ENCODE assay signal across 13 cellular contexts in genomic region chr6:1821188-1822183, GRCh38.
DNase-seq lines count a peak whose midpoint lies in the region; ATAC-seq, FAIRE-seq and TF ChIP-seq lines count a peak whose summit lies in the region.
"Had no signal": no experiment of that assay in that cellular context is flagged by ENCODE, and none has a peak within 500 bp of the region (broad histone marks: within the 10 kb centered on the region; RNA-seq: fewer than 3 reads in every experiment).

No MANE protein-coding gene starts in this region.

- POLR2A ChIA-PET in A673 (lab: Charles Lee; ENCODE audit: low non-redundant PET) = no interaction called here
- POLR2A ChIA-PET in CD8-positive, alpha-beta T cell (lab: Charles Lee) = no interaction called here

- CTCF ChIA-PET in A673 (lab: Charles Lee) = no interaction called here
- CTCF ChIA-PET in CD8-positive, alpha-beta T cell (lab: Charles Lee) = interaction anchor here (0.6 to 1.0 kb wide), 2 partner anchors 25 to 928 kb away, joined by 3 read pairs; no protein-coding TSS in a partner anchor

- peak; percentile 25 for DNase-seq in A673 (ENCODE audit: low spot score)
- no peak for DNase-seq in GM12891 (ENCODE audit: insufficient read length, low spot score)
- DNase-seq in SHP77 treated with DMSO at 0.1 percent for 48 hours (lab: John Stamatoyannopoulos, UW) = peak; percentile 44
- DNase-seq in glomerular endothelial cell (ENCODE audit: extremely low read depth, low read depth, low spot score) = peak; percentile 82
- no peak for DNase-seq in activated naive CD4-positive, alpha-beta T cell treated with Interleukin-2 at 50 U/mL for 16 hours
- no peak for DNase-seq in CD8-positive, alpha-beta T cell
- DNase-seq: activated CD4-positive, alpha-beta T cell treated with anti-CD3 and anti-CD28 coated beads, Interleukin-2, amount 50 U/mL, for 4 hours; COR-L47; mucosa of descending colon had no signal

- H3K4me3 ChIP-seq in A673 (ENCODE audit: low read depth, low read length, poor library complexity, severe bottlenecking) = peak overlapping the region; percentile 32
- no peak overlapping the region for H3K4me3 ChIP-seq in CD8-positive, alpha-beta T cell (ENCODE audit: low read depth, low read length)
- H3K4me3 ChIP-seq: mucosa of descending colon had no signal

- H3K4me1 ChIP-seq in A673 (ENCODE audit: insufficient read depth, low read length, poor library complexity, severe bottlenecking) = peaks cover 6% of the 10 kb centered on the region
- H3K4me1 ChIP-seq in CD8-positive, alpha-beta T cell (ENCODE audit: insufficient read depth, low read length) = no peaks in the 10 kb centered on the region

- no peak overlapping the region for H3K27ac Mint-ChIP-seq in CD8-positive, alpha-beta T cell
- H3K27ac Mint-ChIP-seq: dendritic cell treated with granulocyte-macrophage colony-stimulating factor and Interleukin-4, amounts not matched to agents 40 ng/mL and 50 ng/mL, for 4 days had no signal

- H3K27me3 ChIP-seq in A673 (replicated peaks; ENCODE audit: insufficient read depth, low read depth, low read length, poor library complexity) = no peaks in the 10 kb centered on the region
- no peaks in the 10 kb centered on the region for H3K27me3 ChIP-seq in CD8-positive, alpha-beta T cell (ENCODE audit: insufficient read depth, low read length)

- FAIRE-seq in GM12891 (lab: Jason Lieb, UNC) = peak; percentile 57

- H3K9me3 Mint-ChIP-seq in CD8-positive, alpha-beta T cell = no peaks in the 10 kb centered on the region
- H3K9me3 Mint-ChIP-seq: dendritic cell treated with granulocyte-macrophage colony-stimulating factor and Interleukin-4, amounts not matched to agents 40 ng/mL and 50 ng/mL, for 4 days had no signal

- no TSS peak for BruUV-seq in A673 (replicated peaks; lab: Mats Ljungman, UMichigan)

- TF ChIP-seq CTCF in A673 (conservative IDR thresholded peaks at IDR 0.05; ENCODE audit: low read depth, low read length) = no peak
- no peak for TF ChIP-seq CTCF in CD8-positive, alpha-beta T cell (IDR thresholded peaks at IDR 0.05)

- H3K9me3 ChIP-seq in A673 (ENCODE audit: low read depth, low read length, poor library complexity, severe bottlenecking) = no peaks in the 10 kb centered on the region
- no peaks in the 10 kb centered on the region for H3K9me3 ChIP-seq in CD8-positive, alpha-beta T cell (ENCODE audit: low read length)
- H3K9me3 ChIP-seq: mucosa of descending colon had no signal

- intact Hi-C loops in A673 (cut with micrococcal nuclease; ENCODE audit: unreplicated experiment) = no loop called here
- intact Hi-C loops in CD8-positive, alpha-beta T cell (cut with DNase I, micrococcal nuclease) = no loop called here

- H3K36me3 Mint-ChIP-seq in CD8-positive, alpha-beta T cell = no peaks in the 10 kb centered on the region

- no peaks in the 10 kb centered on the region for H3K27me3 Mint-ChIP-seq in CD8-positive, alpha-beta T cell (ENCODE audit: low read depth)
- H3K27me3 Mint-ChIP-seq: dendritic cell treated with granulocyte-macrophage colony-stimulating factor and Interleukin-4, amounts not matched to agents 40 ng/mL and 50 ng/mL, for 4 days had no signal

- ATAC-seq in HG03520 (IDR thresholded peaks at IDR 0.05; ENCODE audit: unreplicated experiment) (no peak), HG02798 (IDR thresholded peaks at IDR 0.05; ENCODE audit: poor library complexity, unreplicated experiment) (no peak)
- no peak for ATAC-seq in CD8-positive, alpha-beta T cell
- ATAC-seq: mucosa of descending colon had no signal

- no peak overlapping the region for H3K4me3 Mint-ChIP-seq in CD8-positive, alpha-beta T cell
- H3K4me3 Mint-ChIP-seq: dendritic cell treated with granulocyte-macrophage colony-stimulating factor and Interleukin-4, amounts not matched to agents 40 ng/mL and 50 ng/mL, for 4 days had no signal

- peaks cover 2% of the 10 kb centered on the region for H3K4me1 Mint-ChIP-seq in CD8-positive, alpha-beta T cell (ENCODE audit: low read depth)

- H3K27ac ChIP-seq in A673 (ENCODE audit: low read depth, low read length, poor library complexity, severe bottlenecking) = peak overlapping the region; percentile 51
- no peak overlapping the region for H3K27ac ChIP-seq in CD8-positive, alpha-beta T cell (ENCODE audit: low read depth, low read length)
- H3K27ac ChIP-seq: HL-60 had no signal

- H3K36me3 ChIP-seq in A673 (ENCODE audit: insufficient read depth, low read length, poor library complexity, severe bottlenecking) = no peaks in the 10 kb centered on the region
- no peaks in the 10 kb centered on the region for H3K36me3 ChIP-seq in CD8-positive, alpha-beta T cell (ENCODE audit: insufficient read depth, low read length)

- TF ChIP-seq POLR2A in GM12891 (IDR thresholded peaks at IDR 0.05; ENCODE audit: low read depth, low read length) = no peak

TF ChIP-seq in GM12891, 5 proteins besides CTCF, POLR2A, EP300 and RAD21:
- TF ChIP-seq POLR2AphosphoS5 (IDR thresholded peaks at IDR 0.05; ENCODE audit: low read depth, low read length) (no peak), POU2F2 (IDR thresholded peaks at IDR 0.05; ENCODE audit: low read depth, low read length) (0 out of 2 replicates have a peak, but pooled peaks have one; percentile 49)
TF ChIP-seq in GM12891: peak in this region for 1.

Comparison
In these comparisons a context has a peak if more than half of its experiments do, and no peak if none do; other contexts are left out.
1. DNase-seq: peak in A673 (single experiment), SHP77 treated with DMSO at 0.1 percent for 48 hours (single experiment) and glomerular endothelial cell (single experiment); none in GM12891 (single experiment), activated naive CD4-positive, alpha-beta T cell treated with Interleukin-2 at 50 U/mL for 16 hours (single experiment) and CD8-positive, alpha-beta T cell (0 of 7).